In the genomic region with DNA sequence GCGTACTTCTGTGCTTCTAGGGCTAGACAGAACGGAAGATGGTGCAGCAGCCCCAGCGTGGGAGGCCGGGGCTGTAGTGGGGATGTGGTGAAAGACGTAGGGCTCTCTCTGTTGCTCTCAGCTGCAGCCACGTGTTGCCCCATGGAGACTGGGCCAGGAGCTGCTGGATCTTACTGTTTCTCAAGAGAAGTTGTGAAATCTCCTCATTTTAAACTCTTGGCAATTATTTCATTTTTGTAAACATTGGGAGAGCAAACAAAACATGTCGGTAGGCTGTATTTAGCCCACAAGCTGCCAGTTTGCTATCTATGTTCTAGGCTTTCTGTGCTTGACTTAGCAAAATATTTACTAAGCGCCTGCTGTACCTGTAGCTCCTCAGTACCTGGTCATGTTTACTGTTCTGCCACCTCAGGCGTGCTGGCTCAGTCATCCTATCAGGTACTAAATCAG, we compare ENCODE assay signal across 9 cellular contexts. TPM values are rescaled to one million over a fixed set of nuclear protein-coding genes. Genes with fewer than 3 reads are reported as not detected.
DNase-seq lines count a peak whose midpoint lies in the region; TF ChIP-seq lines count a peak whose summit lies in the region.
"Had no signal": no experiment of that assay in that cellular context is flagged by ENCODE, and none has a peak within 500 bp of the region (broad histone marks: within the 10 kb centered on the region; RNA-seq: fewer than 3 reads in every experiment).

No MANE protein-coding gene starts in this region.

- H3K36me3 ChIP-seq in sigmoid colon, result no peaks in the 10 kb centered on the region
- H3K36me3 ChIP-seq: cardiac muscle cell had no signal

- DNase-seq in GM04503 (ENCODE audit: low read depth) (peak; percentile 57), NAMALWA (ENCODE audit: low spot score) (peak; percentile 61), fibroblast of the conjunctiva (ENCODE audit: low read depth) (peak; percentile 62), sigmoid colon (peak; percentile 89), retina (no peak), occipital lobe (lab: John Stamatoyannopoulos, UW) (no peak), GM10266 (ENCODE audit: extremely low spot score) (no peak)
- DNase-seq in central memory CD4-positive, alpha-beta T cell, result no peak

- TF ChIP-seq EP300 in sigmoid colon (IDR thresholded peaks at IDR 0.05), result no peak

- TF ChIP-seq POLR2A in sigmoid colon (IDR thresholded peaks at IDR 0.05), result no peak

- no peak overlapping the region for H3K4me3 ChIP-seq in sigmoid colon
- H3K4me3 ChIP-seq: cardiac muscle cell had no signal

- WGBS in sigmoid colon, 2 donors, result 15 to 49% methylated on average over 9 of the region's 9 CpGs

- TF ChIP-seq CTCF in sigmoid colon (IDR thresholded peaks at IDR 0.05) (no peak), GM10266 (IDR thresholded peaks at IDR 0.05; ENCODE audit: control insufficient read depth, insufficient read depth, low read depth, missing control alignments) (no peak)

- H3K9me3 ChIP-seq in sigmoid colon, result no peaks in the 10 kb centered on the region

- no peaks in the 10 kb centered on the region for H3K27me3 ChIP-seq in sigmoid colon
- H3K27me3 ChIP-seq: cardiac muscle cell had no signal

- intact Hi-C loops in sigmoid colon (cut with DNase I), result no loop called here

- peak overlapping the region in 3 of 4 donors; percentile 3 to 31 (median 7) for H3K27ac ChIP-seq in sigmoid colon
- H3K27ac ChIP-seq: cardiac muscle cell had no signal

- H3K4me1 ChIP-seq in sigmoid colon, result no peaks in the 10 kb centered on the region

RNA-seq across cellular contexts. Expression of a gene that starts 15.9 kb away (rescaled TPM):
- 10 to 100 TPM; 25.7 to 29.9 (median 26.7) TPM for total RNA-seq in sigmoid colon
- polyA plus RNA-seq in sigmoid colon, result 10 to 100 TPM; 12.3 to 18.3 (median 15.0) TPM
- total RNA-seq in occipital lobe, result 23.7 TPM

RNA-seq across cellular contexts. Expression of a gene that starts 35.8 kb away (rescaled TPM):
- 1,000 to 10,000 TPM in 2 of 4 donors, 100 to 1,000 TPM in 2; 735 to 1,309 (median 1,008) TPM for total RNA-seq in sigmoid colon
- 1,000 to 10,000 TPM; 2,325 to 3,932 (median 2,641) TPM for polyA plus RNA-seq in sigmoid colon
- 852 TPM for total RNA-seq in occipital lobe

RNA-seq across cellular contexts. Expression of a gene that starts 50.8 kb away (rescaled TPM):
- total RNA-seq in sigmoid colon, result 10 to 100 TPM; 47.9 to 78.7 (median 50.9) TPM
- 10 to 100 TPM; 41.2 to 47.2 (median 42.0) TPM for polyA plus RNA-seq in sigmoid colon
- 57.9 TPM for total RNA-seq in occipital lobe

Comparison
In these comparisons a context has a peak if more than half of its experiments do, and no peak if none do; other contexts are left out.
1. DNase-seq: peak in GM04503 (single experiment), NAMALWA (single experiment), fibroblast of the conjunctiva (single experiment) and sigmoid colon (single experiment); none in retina (single experiment), occipital lobe (single experiment), central memory CD4-positive, alpha-beta T cell (single experiment) and GM10266 (single experiment).